ENCODE assay signal across 9 cellular contexts in the genomic region with DNA sequence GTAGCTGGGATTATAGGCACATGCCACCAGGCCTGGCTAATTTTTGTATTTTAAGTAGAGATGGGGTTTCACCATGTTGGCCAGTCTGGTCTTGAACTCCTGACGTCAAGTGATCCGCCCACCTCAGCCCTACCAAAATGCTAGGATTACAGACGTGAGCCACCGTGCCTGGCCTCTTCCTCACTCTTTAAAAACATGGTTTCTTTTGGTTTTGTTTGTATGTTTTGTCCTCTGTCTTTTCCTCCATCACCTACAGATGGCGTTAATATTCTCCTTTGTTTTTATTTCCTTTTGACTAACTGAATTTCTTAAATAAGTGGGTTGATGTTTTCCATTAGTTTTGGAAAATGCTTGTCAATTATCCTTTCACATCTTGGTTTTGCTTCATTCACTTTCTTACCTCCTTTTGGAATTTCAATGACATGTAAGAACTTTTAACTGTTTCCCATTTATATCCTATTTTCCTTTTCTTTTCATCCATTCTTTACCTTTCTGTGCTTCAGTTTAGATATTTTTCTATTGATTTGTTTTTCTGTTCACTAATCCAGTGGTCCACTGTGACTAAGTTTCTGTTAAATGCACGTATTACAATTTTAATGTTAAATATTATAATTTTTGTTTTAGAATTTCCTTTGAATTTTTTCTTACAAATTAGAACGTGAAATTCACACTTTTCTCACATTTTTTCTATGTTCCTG.
DNase-seq lines count a peak whose midpoint lies in the region; ATAC-seq and TF ChIP-seq lines count a peak whose summit lies in the region.
"Had no signal": no experiment of that assay in that cellular context is flagged by ENCODE, and none has a peak within 500 bp of the region (broad histone marks: within the 10 kb centered on the region; RNA-seq: fewer than 3 reads in every experiment).

No MANE protein-coding gene starts in this region.

- no peaks in the 10 kb centered on the region for H3K9me3 ChIP-seq in fibroblast of lung (ENCODE audit: control insufficient read depth, insufficient read depth, low read depth, low read length)

- no peak overlapping the region for H3K27ac ChIP-seq in fibroblast of lung (ENCODE audit: insufficient read depth, low read length)
- H3K27ac ChIP-seq in caudate nucleus (ENCODE audit: low read depth, low read length): no peak overlapping the region

- no peaks in the 10 kb centered on the region for H4K20me1 ChIP-seq in fibroblast of lung (ENCODE audit: control insufficient read depth, extremely low read depth, insufficient read depth, low read length)

- DNase-seq in A172 (ENCODE audit: low spot score) (peak; percentile 13), ELR (ENCODE audit: low read depth) (peak; percentile 46), OCI-M1 (lab: John Stamatoyannopoulos, UW) (peak; percentile 45), fibroblast of lung (ENCODE audit: low read depth in 2 of 2) (peak in 1 of 2 donors; percentile 54), NCI-H446 (lab: John Stamatoyannopoulos, UW) (no peak), SHP77 (lab: John Stamatoyannopoulos, UW) (no peak), caudate nucleus (lab: John Stamatoyannopoulos, UW) (no peak)
- DNase-seq: NCI-H1105 had no signal

- no peak for ATAC-seq in HG03469 (IDR thresholded peaks at IDR 0.05; ENCODE audit: unreplicated experiment)

- no peak overlapping the region for H2AFZ ChIP-seq in fibroblast of lung (ENCODE audit: low read length)

- no peaks in the 10 kb centered on the region for H3K79me2 ChIP-seq in fibroblast of lung (ENCODE audit: control insufficient read depth, insufficient read depth, low read length)

- no peak overlapping the region for H3K4me3 ChIP-seq in fibroblast of lung (replicated peaks in 1 of 4; ENCODE audit: control extremely low read depth in 1 of 4, insufficient read depth in 1 of 4, low read depth in 3 of 4, low read length in 4 of 4)

- no peak overlapping the region for H3K9ac ChIP-seq in fibroblast of lung (ENCODE audit: insufficient read depth, low read length)

- H3K4me2 ChIP-seq in fibroblast of lung (ENCODE audit: extremely low read depth, insufficient read depth, low read length): no peak overlapping the region

- TF ChIP-seq CTCF in fibroblast of lung (conservative IDR thresholded peaks at IDR 0.05 in 1 of 2, IDR thresholded peaks at IDR 0.05 in 1 of 2; ENCODE audit: low read depth in 1 of 2, low read length in 2 of 2): peak; percentile 23 to 54

- H3K4me1 ChIP-seq in fibroblast of lung (ENCODE audit: control insufficient read depth, extremely low read depth, insufficient read depth, low read length): no peaks in the 10 kb centered on the region

- no peaks in the 10 kb centered on the region for H3K27me3 ChIP-seq in fibroblast of lung (ENCODE audit: control insufficient read depth, insufficient read depth, low read length)

- H3K36me3 ChIP-seq in fibroblast of lung (ENCODE audit: control insufficient read depth, insufficient read depth, low read length): no peaks in the 10 kb centered on the region

Comparison
In these comparisons a context has a peak if more than half of its experiments do, and no peak if none do; other contexts are left out.
1. DNase-seq: peak in A172 (single experiment), ELR (single experiment) and OCI-M1 (single experiment); none in NCI-H446 (0 of 2), SHP77 (0 of 2) and caudate nucleus (0 of 61).